ENCODE assay signal across 21 cellular contexts in genomic region chr12:84348582-84348981, GRCh38.
"Had no signal": no experiment of that assay in that cellular context is flagged by ENCODE, and none has a peak within 500 bp of the region (broad histone marks: within the 10 kb centered on the region; RNA-seq: fewer than 3 reads in every experiment).

No MANE protein-coding gene starts in this region.

- H3K27ac ChIP-seq: HL-60, KMS-11 had no signal

- H3K4me1 Mint-ChIP-seq: IgD-negative memory B cell had no signal

- H3K27me3 Mint-ChIP-seq: IgD-negative memory B cell had no signal

- DNase-seq: Kasumi-1, MM.1S, NCI-H1092 treated with DMSO at 0.1 percent for 48 hours, NCI-H1436, NCI-H187, NCI-H2029, NCI-H2081 treated with DMSO at 0.1 percent for 48 hours, NCI-H2171, NCI-H226, NCI-H446, NCI-H510A, NCI-H524 treated with DMSO at 0.1 percent for 48 hours, NCI-H69, NCI-H774, RPMI8226, SHP77, SK-N-SH had no signal

- ATAC-seq: K562 had no signal

- H3K36me3 Mint-ChIP-seq: IgD-negative memory B cell had no signal

- H3K4me3 Mint-ChIP-seq: IgD-negative memory B cell had no signal

- H3K27ac Mint-ChIP-seq: IgD-negative memory B cell had no signal

- H3K4me3 ChIP-seq: K562 had no signal
